ENCODE assay signal across 1 cellular context in the genomic region with DNA sequence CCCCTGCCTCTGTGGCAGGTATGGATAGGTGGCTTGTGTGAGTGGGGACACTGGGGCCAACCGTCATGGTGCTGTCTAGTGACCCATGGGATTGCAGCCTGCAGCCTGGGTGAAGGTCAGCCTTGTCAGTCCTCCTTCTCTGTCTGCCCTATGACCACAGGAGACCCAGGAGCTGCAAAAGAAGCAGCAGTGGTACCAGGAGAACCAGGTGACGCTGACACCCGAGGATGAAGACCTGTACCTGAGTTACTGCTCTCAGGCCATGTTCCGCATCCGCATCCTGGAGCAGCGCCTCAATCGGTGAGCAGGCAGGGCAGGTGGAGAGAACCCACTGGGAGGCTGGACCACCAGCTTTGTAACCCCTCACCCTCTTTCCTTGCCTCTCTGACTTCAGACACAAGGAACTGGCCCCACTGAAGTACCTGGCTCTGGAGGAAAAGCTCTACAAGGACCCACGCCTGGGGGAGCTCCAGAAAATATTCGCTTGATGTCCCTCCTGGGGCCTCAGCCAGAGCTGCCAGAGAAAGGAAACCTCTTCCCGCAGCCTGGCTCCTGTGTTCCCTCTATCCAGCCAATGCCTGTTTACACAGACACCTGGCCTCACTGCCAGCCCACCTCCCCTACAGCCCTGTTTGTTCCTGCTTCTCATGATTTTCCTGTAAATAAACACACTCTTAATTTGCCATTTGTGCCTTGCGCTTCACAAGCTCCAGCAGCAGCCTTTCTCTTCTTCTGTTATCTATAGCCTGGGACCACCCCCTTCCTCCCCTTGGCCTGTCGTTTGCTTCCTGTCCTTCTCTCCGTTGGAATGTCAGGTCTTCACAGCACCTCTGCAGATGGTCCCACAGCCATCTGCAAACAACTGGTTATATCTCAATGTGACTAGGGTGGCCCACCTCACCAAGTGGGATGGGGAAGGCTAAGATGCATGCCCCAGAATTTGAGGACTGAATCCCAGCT.
TF ChIP-seq lines count a peak whose summit lies in the region.

No MANE protein-coding gene starts in this region.

TF ChIP-seq in HepG2, 621 proteins besides CTCF, POLR2A, EP300 and RAD21:
- TF ChIP-seq, protein P1, sequence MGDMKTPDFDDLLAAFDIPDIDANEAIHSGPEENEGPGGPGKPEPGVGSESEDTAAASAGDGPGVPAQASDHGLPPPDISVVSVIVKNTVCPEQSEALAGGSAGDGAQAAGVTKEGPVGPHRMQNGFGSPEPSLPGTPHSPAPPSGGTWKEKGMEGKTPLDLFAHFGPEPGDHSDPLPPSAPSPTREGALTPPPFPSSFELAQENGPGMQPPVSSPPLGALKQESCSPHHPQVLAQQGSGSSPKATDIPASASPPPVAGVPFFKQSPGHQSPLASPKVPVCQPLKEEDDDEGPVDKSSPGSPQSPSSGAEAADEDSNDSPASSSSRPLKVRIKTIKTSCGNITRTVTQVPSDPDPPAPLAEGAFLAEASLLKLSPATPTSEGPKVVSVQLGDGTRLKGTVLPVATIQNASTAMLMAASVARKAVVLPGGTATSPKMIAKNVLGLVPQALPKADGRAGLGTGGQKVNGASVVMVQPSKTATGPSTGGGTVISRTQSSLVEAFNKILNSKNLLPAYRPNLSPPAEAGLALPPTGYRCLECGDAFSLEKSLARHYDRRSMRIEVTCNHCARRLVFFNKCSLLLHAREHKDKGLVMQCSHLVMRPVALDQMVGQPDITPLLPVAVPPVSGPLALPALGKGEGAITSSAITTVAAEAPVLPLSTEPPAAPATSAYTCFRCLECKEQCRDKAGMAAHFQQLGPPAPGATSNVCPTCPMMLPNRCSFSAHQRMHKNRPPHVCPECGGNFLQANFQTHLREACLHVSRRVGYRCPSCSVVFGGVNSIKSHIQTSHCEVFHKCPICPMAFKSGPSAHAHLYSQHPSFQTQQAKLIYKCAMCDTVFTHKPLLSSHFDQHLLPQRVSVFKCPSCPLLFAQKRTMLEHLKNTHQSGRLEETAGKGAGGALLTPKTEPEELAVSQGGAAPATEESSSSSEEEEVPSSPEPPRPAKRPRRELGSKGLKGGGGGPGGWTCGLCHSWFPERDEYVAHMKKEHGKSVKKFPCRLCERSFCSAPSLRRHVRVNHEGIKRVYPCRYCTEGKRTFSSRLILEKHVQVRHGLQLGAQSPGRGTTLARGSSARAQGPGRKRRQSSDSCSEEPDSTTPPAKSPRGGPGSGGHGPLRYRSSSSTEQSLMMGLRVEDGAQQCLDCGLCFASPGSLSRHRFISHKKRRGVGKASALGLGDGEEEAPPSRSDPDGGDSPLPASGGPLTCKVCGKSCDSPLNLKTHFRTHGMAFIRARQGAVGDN (CRISPR knock-in tag; IDR thresholded peaks at IDR 0.05): no peak
- TF ChIP-seq ZNF296 (CRISPR knock-in tag; conservative IDR thresholded peaks at IDR 0.05) (no peak), FOXA3 (CRISPR knock-in tag; IDR thresholded peaks at IDR 0.05) (peak; percentile 59), ZNF570 (CRISPR knock-in tag; IDR thresholded peaks at IDR 0.05; ENCODE audit: borderline replicate concordance) (no peak), MTA3 (CRISPR knock-in tag; IDR thresholded peaks at IDR 0.05) (no peak), HOXD1 (CRISPR knock-in tag; IDR thresholded peaks at IDR 0.05) (no peak), PCBP2 (optimal IDR thresholded peaks at IDR 0.05; ENCODE audit: low read depth, low read length, poor library complexity, severe bottlenecking) (no peak), FOXA1 (IDR thresholded peaks at IDR 0.05) (no peak), FOXA1 (CRISPR knock-in tag; IDR thresholded peaks at IDR 0.05) (peak; percentile 31; the same call in 1 of the 2 replicates), DNMT3B (CRISPR knock-in tag; conservative IDR thresholded peaks at IDR 0.05) (no peak), TEAD3 (CRISPR knock-in tag; optimal IDR thresholded peaks at IDR 0.05; ENCODE audit: borderline replicate concordance) (peak; percentile 28), ZNF589 (CRISPR knock-in tag; conservative IDR thresholded peaks at IDR 0.05) (no peak), ZNF225 (CRISPR knock-in tag; IDR thresholded peaks at IDR 0.05) (no peak), KDM2A (CRISPR knock-in tag; IDR thresholded peaks at IDR 0.05; ENCODE audit: borderline replicate concordance, low read depth) (no peak), HNF4G (IDR thresholded peaks at IDR 0.05; ENCODE audit: borderline replicate concordance, low read depth, low read length) (no peak), HNF4G (CRISPR knock-in tag; IDR thresholded peaks at IDR 0.05; ENCODE audit: borderline replicate concordance, low read depth) (no peak), ZFP1 (CRISPR knock-in tag; IDR thresholded peaks at IDR 0.05) (no peak), SP4 (CRISPR knock-in tag; IDR thresholded peaks at IDR 0.05) (peak; percentile 23; the same call in 1 of the 2 replicates)
- TF ChIP-seq, protein P2, sequence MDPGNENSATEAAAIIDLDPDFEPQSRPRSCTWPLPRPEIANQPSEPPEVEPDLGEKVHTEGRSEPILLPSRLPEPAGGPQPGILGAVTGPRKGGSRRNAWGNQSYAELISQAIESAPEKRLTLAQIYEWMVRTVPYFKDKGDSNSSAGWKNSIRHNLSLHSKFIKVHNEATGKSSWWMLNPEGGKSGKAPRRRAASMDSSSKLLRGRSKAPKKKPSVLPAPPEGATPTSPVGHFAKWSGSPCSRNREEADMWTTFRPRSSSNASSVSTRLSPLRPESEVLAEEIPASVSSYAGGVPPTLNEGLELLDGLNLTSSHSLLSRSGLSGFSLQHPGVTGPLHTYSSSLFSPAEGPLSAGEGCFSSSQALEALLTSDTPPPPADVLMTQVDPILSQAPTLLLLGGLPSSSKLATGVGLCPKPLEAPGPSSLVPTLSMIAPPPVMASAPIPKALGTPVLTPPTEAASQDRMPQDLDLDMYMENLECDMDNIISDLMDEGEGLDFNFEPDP (CRISPR knock-in tag; conservative IDR thresholded peaks at IDR 0.05): no peak
- TF ChIP-seq, protein P3, sequence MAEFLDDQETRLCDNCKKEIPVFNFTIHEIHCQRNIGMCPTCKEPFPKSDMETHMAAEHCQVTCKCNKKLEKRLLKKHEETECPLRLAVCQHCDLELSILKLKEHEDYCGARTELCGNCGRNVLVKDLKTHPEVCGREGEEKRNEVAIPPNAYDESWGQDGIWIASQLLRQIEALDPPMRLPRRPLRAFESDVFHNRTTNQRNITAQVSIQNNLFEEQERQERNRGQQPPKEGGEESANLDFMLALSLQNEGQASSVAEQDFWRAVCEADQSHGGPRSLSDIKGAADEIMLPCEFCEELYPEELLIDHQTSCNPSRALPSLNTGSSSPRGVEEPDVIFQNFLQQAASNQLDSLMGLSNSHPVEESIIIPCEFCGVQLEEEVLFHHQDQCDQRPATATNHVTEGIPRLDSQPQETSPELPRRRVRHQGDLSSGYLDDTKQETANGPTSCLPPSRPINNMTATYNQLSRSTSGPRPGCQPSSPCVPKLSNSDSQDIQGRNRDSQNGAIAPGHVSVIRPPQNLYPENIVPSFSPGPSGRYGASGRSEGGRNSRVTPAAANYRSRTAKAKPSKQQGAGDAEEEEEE (CRISPR knock-in tag; IDR thresholded peaks at IDR 0.05; ENCODE audit: borderline replicate concordance): no peak
- TF ChIP-seq, protein P4, sequence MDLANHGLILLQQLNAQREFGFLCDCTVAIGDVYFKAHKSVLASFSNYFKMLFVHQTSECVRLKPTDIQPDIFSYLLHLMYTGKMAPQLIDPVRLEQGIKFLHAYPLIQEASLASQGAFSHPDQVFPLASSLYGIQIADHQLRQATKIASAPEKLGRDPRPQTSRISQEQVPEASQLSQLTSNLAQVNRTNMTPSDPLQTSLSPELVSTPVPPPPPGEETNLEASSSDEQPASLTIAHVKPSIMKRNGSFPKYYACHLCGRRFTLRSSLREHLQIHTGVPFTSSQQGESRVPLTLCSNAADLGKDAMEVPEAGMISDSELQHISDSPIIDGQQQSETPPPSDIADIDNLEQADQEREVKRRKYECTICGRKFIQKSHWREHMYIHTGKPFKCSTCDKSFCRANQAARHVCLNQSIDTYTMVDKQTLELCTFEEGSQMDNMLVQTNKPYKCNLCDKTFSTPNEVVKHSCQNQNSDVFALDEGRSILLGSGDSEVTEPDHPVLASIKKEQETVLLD (CRISPR knock-in tag; IDR thresholded peaks at IDR 0.05; ENCODE audit: low read depth): no peak
- TF ChIP-seq, protein P5, sequence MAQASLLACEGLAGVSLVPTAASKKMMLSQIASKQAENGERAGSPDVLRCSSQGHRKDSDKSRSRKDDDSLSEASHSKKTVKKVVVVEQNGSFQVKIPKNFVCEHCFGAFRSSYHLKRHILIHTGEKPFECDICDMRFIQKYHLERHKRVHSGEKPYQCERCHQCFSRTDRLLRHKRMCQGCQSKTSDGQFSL (CRISPR knock-in tag; IDR thresholded peaks at IDR 0.05): no peak
- TF ChIP-seq, protein P6, sequence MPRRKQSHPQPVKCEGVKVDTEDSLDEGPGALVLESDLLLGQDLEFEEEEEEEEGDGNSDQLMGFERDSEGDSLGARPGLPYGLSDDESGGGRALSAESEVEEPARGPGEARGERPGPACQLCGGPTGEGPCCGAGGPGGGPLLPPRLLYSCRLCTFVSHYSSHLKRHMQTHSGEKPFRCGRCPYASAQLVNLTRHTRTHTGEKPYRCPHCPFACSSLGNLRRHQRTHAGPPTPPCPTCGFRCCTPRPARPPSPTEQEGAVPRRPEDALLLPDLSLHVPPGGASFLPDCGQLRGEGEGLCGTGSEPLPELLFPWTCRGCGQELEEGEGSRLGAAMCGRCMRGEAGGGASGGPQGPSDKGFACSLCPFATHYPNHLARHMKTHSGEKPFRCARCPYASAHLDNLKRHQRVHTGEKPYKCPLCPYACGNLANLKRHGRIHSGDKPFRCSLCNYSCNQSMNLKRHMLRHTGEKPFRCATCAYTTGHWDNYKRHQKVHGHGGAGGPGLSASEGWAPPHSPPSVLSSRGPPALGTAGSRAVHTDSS (CRISPR knock-in tag; conservative IDR thresholded peaks at IDR 0.05): no peak
